Comparison of ENCODE assay signal across 8 cellular contexts in genomic region chrX:44874481-44875184, GRCh38. TPM values are rescaled to one million over a fixed set of nuclear protein-coding genes. Genes with fewer than 3 reads are reported as not detected.
DNase-seq lines count a peak whose midpoint lies in the region; ATAC-seq and TF ChIP-seq lines count a peak whose summit lies in the region.

No MANE protein-coding gene starts in this region.

- in situ Hi-C loops in GM23248 (cut with MboI): no loop called here

- H3K27me3 ChIP-seq in GM23248 (replicated peaks; ENCODE audit: insufficient read depth) (no peaks in the 10 kb centered on the region), left ventricle myocardium inferior (ENCODE audit: low read depth) (no peaks in the 10 kb centered on the region), rectal smooth muscle tissue (ENCODE audit: control insufficient read depth, insufficient read depth, low read length) (no peaks in the 10 kb centered on the region)

- 0 out of 2 replicates have a peak, but pooled peaks cover 4% of the 10 kb centered on the region for H4K20me1 ChIP-seq in GM23248 (ENCODE audit: insufficient read depth)

- H3K27me3 Mint-ChIP-seq in activated naive CD8-positive, alpha-beta T cell treated with anti-CD3 and anti-CD28 coated beads for 36 hours: no peaks in the 10 kb centered on the region

- H3K4me1 ChIP-seq in GM23248 (ENCODE audit: insufficient read depth): peaks cover 5% of the 10 kb centered on the region; the same call in 1 of the 2 replicates
- H3K4me1 ChIP-seq in left ventricle myocardium inferior: peaks cover 34% of the 10 kb centered on the region
- H3K4me1 ChIP-seq in rectal smooth muscle tissue (ENCODE audit: control insufficient read depth, insufficient read depth, low read length): peaks cover 6% of the 10 kb centered on the region

- H3K36me3 ChIP-seq in GM23248 (ENCODE audit: low read depth) (no peaks in the 10 kb centered on the region; the same call in 1 of the 2 replicates), left ventricle myocardium inferior (no peaks in the 10 kb centered on the region), rectal smooth muscle tissue (ENCODE audit: control insufficient read depth, insufficient read depth, low read length) (no peaks in the 10 kb centered on the region)

- H3F3A ChIP-seq in GM23248 (ENCODE audit: insufficient read depth): peaks cover 13% of the 10 kb centered on the region; the same call in 1 of the 2 replicates

- H3K9ac ChIP-seq in GM23248 (peak overlapping the region; percentile 99), rectal smooth muscle tissue (ENCODE audit: low read length) (peak overlapping the region; percentile 69)

- H3K9me3 Mint-ChIP-seq in activated naive CD8-positive, alpha-beta T cell treated with anti-CD3 and anti-CD28 coated beads for 36 hours: peaks cover 2% of the 10 kb centered on the region

- H3K27ac Mint-ChIP-seq in activated naive CD8-positive, alpha-beta T cell treated with anti-CD3 and anti-CD28 coated beads for 36 hours: peak overlapping the region; percentile 98

- H3K9me3 ChIP-seq in GM23248 (ENCODE audit: low read depth) (no peaks in the 10 kb centered on the region), left ventricle myocardium inferior (replicated peaks) (no peaks in the 10 kb centered on the region)

- ATAC-seq in HG03108 (IDR thresholded peaks at IDR 0.05; ENCODE audit: unreplicated experiment): no peak

- H2AFZ ChIP-seq in GM23248: peak overlapping the region; percentile 81

- H3K4me2 ChIP-seq in GM23248 (ENCODE audit: unreplicated experiment): peak overlapping the region; percentile 98

- DNase-seq in AG09309 (ENCODE audit: low read depth) (no peak), GM23248 (peak; percentile 66), left ventricle myocardium inferior (no peak), foreskin melanocyte (no peak)
- peak; percentile 20 for DNase-seq in activated naive CD8-positive, alpha-beta T cell treated with anti-CD3 and anti-CD28 coated beads for 36 hours

- no peak for TF ChIP-seq CTCF in AG09309 (IDR thresholded peaks at IDR 0.05; ENCODE audit: control insufficient read depth, insufficient read depth, low read depth, low read length, missing control alignments)
- TF ChIP-seq CTCF in left ventricle myocardium inferior (IDR thresholded peaks at IDR 0.05; ENCODE audit: borderline replicate concordance): no peak

- intact Hi-C loops in left ventricle myocardium inferior (cut with micrococcal nuclease): no loop called here

- H3K4me1 Mint-ChIP-seq in activated naive CD8-positive, alpha-beta T cell treated with anti-CD3 and anti-CD28 coated beads for 36 hours: peaks cover 1% of the 10 kb centered on the region

- H3K36me3 Mint-ChIP-seq in activated naive CD8-positive, alpha-beta T cell treated with anti-CD3 and anti-CD28 coated beads for 36 hours: peaks cover 9% of the 10 kb centered on the region

- H3K27ac ChIP-seq in GM23248 (peak overlapping the region; percentile 99), left ventricle myocardium inferior (replicated peaks) (peak overlapping the region; percentile 97), rectal smooth muscle tissue (ENCODE audit: low read depth, low read length) (peak overlapping the region; percentile 95)

- H3K4me3 ChIP-seq in AG09309 (ENCODE audit: control insufficient read depth, low read depth, low read length) (peak overlapping the region; percentile 77), GM23248 (peak overlapping the region; percentile 95), left ventricle myocardium inferior (peak overlapping the region; percentile 88), rectal smooth muscle tissue (ENCODE audit: low read length) (peak overlapping the region; percentile 85)

- H3K79me2 ChIP-seq in GM23248 (ENCODE audit: insufficient read depth): peaks cover 75% of the 10 kb centered on the region

- peak overlapping the region; percentile 93 for H3K4me3 Mint-ChIP-seq in activated naive CD8-positive, alpha-beta T cell treated with anti-CD3 and anti-CD28 coated beads for 36 hours

- WGBS in GM23248 (ENCODE audit: low coverage in 1 of 2, low lambda C conversion rate in 2 of 2, missing lambda C conversion rate in 2 of 2), 2 experiments: 2 to 4% methylated on average over 9 to 12 of the region's 12 CpGs

- no peaks in the 10 kb centered on the region for H3K9me2 ChIP-seq in GM23248 (ENCODE audit: insufficient read depth)

TF ChIP-seq in PFSK-1, 5 proteins besides CTCF, POLR2A, EP300 and RAD21:
- TF ChIP-seq POLR2AphosphoS5 (IDR thresholded peaks at IDR 0.05; ENCODE audit: low read depth, low read length): no peak
- TF ChIP-seq SIN3A (IDR thresholded peaks at IDR 0.05; ENCODE audit: borderline replicate concordance, insufficient read depth, low read length): peak; percentile 74; the same call in 1 of the 2 replicates

RNA-seq across cellular contexts. Expression of gene KDM6A, which starts 1.6 kb away (rescaled TPM):
- total RNA-seq in GM23248 (2014; rRNA removed; shearing (Covaris generic)): 12.0 and 31.2 TPM in 2 replicates
- 4.5 and 5.8 TPM in 2 replicates for polyA plus RNA-seq in GM23248 (2016; fragmentation: Nextera tagmentation; extraction: Ambion mirVana)
- polyA plus RNA-seq in PFSK-1 (2012; ENCODE audit: insufficient read length, low read depth): 8.4 TPM
- total RNA-seq in activated naive CD8-positive, alpha-beta T cell treated with anti-CD3 and anti-CD28 coated beads for 36 hours: 10 to 100 TPM; 15.8 to 17.4 TPM
- total RNA-seq in left ventricle myocardium inferior: 9.4 TPM

RNA-seq across cellular contexts. Expression of gene DUSP21, which starts 30.8 kb away (rescaled TPM):
- not detected in 2 replicates for total RNA-seq in GM23248 (2014; rRNA removed; shearing (Covaris generic))
- not detected in 2 replicates for polyA plus RNA-seq in GM23248 (2016; fragmentation: Nextera tagmentation; extraction: Ambion mirVana)
- not detected for polyA plus RNA-seq in PFSK-1 (2012; ENCODE audit: insufficient read length, low read depth)
- total RNA-seq in activated naive CD8-positive, alpha-beta T cell treated with anti-CD3 and anti-CD28 coated beads for 36 hours: not detected
- not detected for total RNA-seq in left ventricle myocardium inferior

Comparison
In these comparisons a context has a peak if more than half of its experiments do, and no peak if none do; other contexts are left out.
1. DNase-seq: peak in GM23248 (single experiment) and activated naive CD8-positive, alpha-beta T cell treated with anti-CD3 and anti-CD28 coated beads for 36 hours (single experiment); none in AG09309 (single experiment), left ventricle myocardium inferior (single experiment) and foreskin melanocyte (single experiment).
2. Peak in every context shown above with its lines, with median percentiles within 50 percentile points of each other: H3K4me3 ChIP-seq and H3K27ac ChIP-seq.